In the genomic region with DNA sequence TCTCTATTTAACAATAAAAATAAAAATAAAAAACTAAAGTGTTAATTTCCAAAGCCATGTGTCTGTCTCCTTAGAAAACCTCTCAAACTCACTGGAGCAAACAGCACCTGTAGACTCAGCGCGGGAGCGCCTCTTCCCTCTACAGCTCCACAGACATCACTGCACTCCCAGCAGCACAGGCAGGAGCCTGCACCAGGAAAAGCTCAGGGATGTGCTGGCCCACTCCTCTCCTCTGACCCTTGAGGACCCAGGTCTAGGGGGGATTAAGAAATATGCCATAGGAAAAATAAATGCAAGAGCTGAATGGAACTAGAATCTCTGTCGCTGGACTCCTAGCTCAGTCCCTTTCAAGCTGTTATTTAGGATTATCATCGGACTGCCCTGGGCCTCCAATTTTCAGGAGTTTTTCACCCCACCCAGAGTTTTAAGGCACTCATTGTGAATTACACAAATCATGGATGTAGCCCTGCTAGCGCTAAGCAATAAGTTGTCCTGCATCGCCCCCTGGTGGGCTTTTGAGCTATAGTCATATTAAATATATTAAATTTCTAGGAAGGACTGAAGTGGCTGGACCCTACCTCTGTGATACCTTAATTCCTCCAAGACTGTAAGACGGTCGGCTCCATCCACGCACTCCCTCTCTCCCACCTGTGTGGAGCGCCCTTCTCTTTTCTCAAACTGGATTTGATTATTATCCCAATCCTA, we compare ENCODE assay signal across 9 cellular contexts.
DNase-seq lines count a peak whose midpoint lies in the region; ATAC-seq and TF ChIP-seq lines count a peak whose summit lies in the region.
"Had no signal": no experiment of that assay in that cellular context is flagged by ENCODE, and none has a peak within 500 bp of the region (broad histone marks: within the 10 kb centered on the region; RNA-seq: fewer than 3 reads in every experiment).

No MANE protein-coding gene starts in this region.

- H3K27ac ChIP-seq in iPS DF 6.9 (ENCODE audit: low read length): no peak overlapping the region
- H3K27ac ChIP-seq: BLaER1 treated with 17β-estradiol and CSF1 and Interleukin-3, amounts not matched to agents 10 nM and 100 nM had no signal

- no peaks in the 10 kb centered on the region for H3K9me3 ChIP-seq in iPS DF 6.9 (ENCODE audit: control insufficient read depth, insufficient read depth, low read length)
- H3K9me3 ChIP-seq: BLaER1 treated with 17β-estradiol and CSF1 and Interleukin-3, amounts not matched to agents 10 nM and 100 nM had no signal

- peaks cover 7% of the 10 kb centered on the region; the same call in 1 of the 2 replicates for H3K4me1 ChIP-seq in iPS DF 6.9 (ENCODE audit: control insufficient read depth, insufficient read depth, low read length)

- DNase-seq in NCI-H2081 (lab: John Stamatoyannopoulos, UW): peak; percentile 20 to 30
- no peak for DNase-seq in NCI-H2081 treated with DMSO at 0.1 percent for 48 hours (lab: John Stamatoyannopoulos, UW)
- peak; percentile 74 for DNase-seq in NCI-H146 (lab: John Stamatoyannopoulos, UW)
- DNase-seq in T-helper 2 cell: peak in 4 of 5 experiments; percentile 4 to 63 (median 28)
- peak; percentile 33 for DNase-seq in astrocyte of the spinal cord (ENCODE audit: low read depth, low spot score)
- DNase-seq in iPS DF 6.9 (ENCODE audit: low read depth, low spot score): peak; percentile 83
- peak; percentile 16 to 60 for DNase-seq in stimulated activated CD4-positive, alpha-beta T cell treated with anti-CD3 and anti-CD28 coated beads, Interleukin-12 subunit alpha, Interleukin-12 subunit beta, amount 100 ng/mL, for 24 hours (ENCODE audit: low read depth in 2 of 2)

- peak; percentile 33 for TF ChIP-seq CTCF in astrocyte of the spinal cord (IDR thresholded peaks at IDR 0.05; ENCODE audit: low read depth, low read length)

- in situ Hi-C loops in astrocyte of the spinal cord (cut with HindIII; ENCODE audit: low sequenced_read_pairs): no loop called here

- H3K4me3 ChIP-seq in astrocyte of the spinal cord (ENCODE audit: low read depth, low read length) (no peak overlapping the region), iPS DF 6.9 (ENCODE audit: low read length) (no peak overlapping the region)
- H3K4me3 ChIP-seq: BLaER1 treated with 17β-estradiol and CSF1 and Interleukin-3, amounts not matched to agents 10 nM and 100 nM had no signal

- no peak for ATAC-seq in GM21619 (IDR thresholded peaks at IDR 0.05; ENCODE audit: unreplicated experiment)

- no peaks in the 10 kb centered on the region for H3K27me3 ChIP-seq in iPS DF 6.9 (ENCODE audit: control insufficient read depth, insufficient read depth, low read length)

- H3K36me3 ChIP-seq in iPS DF 6.9 (ENCODE audit: control insufficient read depth, insufficient read depth, low read length): no peaks in the 10 kb centered on the region
- H3K36me3 ChIP-seq: BLaER1 treated with 17β-estradiol and CSF1 and Interleukin-3, amounts not matched to agents 10 nM and 100 nM had no signal

- no CpG with 5 or more reads among the region's 11 CpGs for WGBS in iPS DF 6.9 (ENCODE audit: insufficient coverage, insufficient read length)
